In the genomic region with DNA sequence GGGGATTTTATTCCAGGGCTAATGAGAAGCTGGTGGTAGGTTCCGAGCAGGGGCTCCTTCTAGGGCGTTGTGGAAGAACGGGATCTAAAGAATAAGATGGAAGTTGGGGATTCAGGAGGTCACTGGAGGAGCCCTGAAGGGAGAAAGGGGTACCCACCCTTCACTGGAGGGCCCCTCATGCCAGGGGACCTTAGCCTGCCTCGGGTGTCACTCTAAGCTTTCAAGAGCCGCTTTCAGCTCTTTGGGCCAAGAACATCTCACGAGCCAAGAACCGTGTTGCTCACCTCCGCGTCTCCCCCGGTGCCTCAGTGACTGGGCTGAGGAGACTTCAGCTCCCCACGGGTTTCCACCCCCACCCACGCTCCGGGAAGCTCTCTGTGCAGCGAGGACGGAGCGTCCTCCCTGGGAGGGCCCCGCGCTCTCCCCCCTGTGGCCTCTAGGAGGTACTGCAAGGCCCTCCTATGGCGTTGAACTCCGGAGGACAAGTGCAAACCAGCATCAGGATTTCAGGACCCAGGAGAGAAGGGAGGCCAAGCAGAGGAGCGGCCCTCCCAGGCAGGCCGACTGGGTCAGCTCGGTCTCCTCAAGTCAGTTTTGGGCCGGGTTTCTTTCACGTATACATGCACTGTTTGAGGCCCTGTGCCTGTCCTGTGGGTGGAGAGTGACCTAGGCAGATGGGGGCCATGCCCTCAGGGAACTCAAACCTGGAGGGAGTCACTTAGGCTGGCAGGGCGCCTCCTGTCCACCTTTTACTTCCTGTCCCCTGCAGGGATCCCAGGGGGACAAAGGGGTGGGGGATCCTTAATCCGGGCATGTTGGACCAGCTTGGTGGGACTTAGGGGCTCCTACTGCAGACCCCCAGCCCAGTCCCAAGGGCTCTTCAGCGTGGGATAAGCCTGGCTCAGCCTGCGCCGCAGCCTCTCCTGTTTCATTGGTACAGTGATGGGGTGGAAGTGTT, we compare ENCODE assay signal across 1 cellular context.
TF ChIP-seq lines count a peak whose summit lies in the region.

No MANE protein-coding gene starts in this region.

TF ChIP-seq in H1, 55 proteins besides CTCF, POLR2A, EP300 and RAD21:
- TF ChIP-seq, protein P1, sequence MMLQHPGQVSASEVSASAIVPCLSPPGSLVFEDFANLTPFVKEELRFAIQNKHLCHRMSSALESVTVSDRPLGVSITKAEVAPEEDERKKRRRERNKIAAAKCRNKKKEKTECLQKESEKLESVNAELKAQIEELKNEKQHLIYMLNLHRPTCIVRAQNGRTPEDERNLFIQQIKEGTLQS (IDR thresholded peaks at IDR 0.05; ENCODE audit: insufficient read depth, low read depth, low read length) = no peak
- TF ChIP-seq TBP (IDR thresholded peaks at IDR 0.05; ENCODE audit: low read depth, low read length) = peak; percentile 71; the same call in 1 of the 2 replicates
- TF ChIP-seq GABPA (IDR thresholded peaks at IDR 0.05; ENCODE audit: borderline replicate concordance, insufficient read depth, low read length) = 0 out of 2 replicates have a peak, but pooled peaks have one; percentile 26
- peak in 1 of 2 experiments; percentile 75; a peak in 1 of 4 replicates for TF ChIP-seq HDAC2 (IDR thresholded peaks at IDR 0.05; ENCODE audit: borderline replicate concordance in 1 of 2, low read depth in 2 of 2, low read length in 2 of 2)
- no peak for TF ChIP-seq RFX5 (IDR thresholded peaks at IDR 0.05; ENCODE audit: borderline replicate concordance, low read depth, low read length)
- no peak for TF ChIP-seq GTF2F1 (IDR thresholded peaks at IDR 0.05; ENCODE audit: borderline replicate concordance, low read depth, low read length)
TF ChIP-seq in H1: peak in this region for 3.
